Comparison of ENCODE assay signal across 28 cellular contexts in the genomic region with DNA sequence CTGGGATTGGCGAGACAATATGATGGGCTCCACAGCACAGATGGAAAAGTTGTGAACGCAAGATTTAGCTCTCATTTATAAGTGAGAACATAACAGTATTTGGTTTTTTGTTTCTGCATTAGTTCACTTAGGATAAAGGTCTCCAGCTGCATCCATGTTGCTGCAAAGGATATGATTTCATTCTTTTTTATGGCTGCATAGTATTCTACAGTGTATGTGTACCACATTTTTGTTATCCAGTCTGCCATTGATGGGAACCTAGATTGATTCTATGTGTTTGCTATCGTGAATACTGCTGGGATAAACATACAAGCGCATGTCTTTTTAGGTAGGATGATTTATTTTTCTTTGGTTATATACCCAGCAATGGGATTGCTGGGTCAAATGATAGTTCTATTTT.
"Had no signal": no experiment of that assay in that cellular context is flagged by ENCODE, and none has a peak within 500 bp of the region (broad histone marks: within the 10 kb centered on the region; RNA-seq: fewer than 3 reads in every experiment).

No MANE protein-coding gene starts in this region.

- H3K4me1 Mint-ChIP-seq: neural progenitor cell had no signal

- H3K4me2 ChIP-seq: neural progenitor cell had no signal

- DNase-seq: occipital lobe; ovary; posterior cingulate gyrus; psoas muscle; right cardiac atrium; right lobe of liver; sigmoid colon; small intestine; stimulated activated CD4-positive, alpha-beta T cell treated with anti-CD3 and anti-CD28 coated beads, Interleukin-15, amount 100 ng/mL, for 24 hours; stimulated activated CD4-positive, alpha-beta T cell treated with anti-CD3 and anti-CD28 coated beads, Interleukin-2, amount 100 ng/mL, for 24 hours; stimulated activated CD4-positive, alpha-beta T cell treated with anti-CD3 and anti-CD28 coated beads, Interleukin-2, amount 100 ng/mL, for 48 hours; stimulated activated CD4-positive, alpha-beta T cell treated with anti-CD3 and anti-CD28 coated beads, Interleukin-4, amount 100 ng/mL, for 24 hours; stimulated activated naive B cell treated with anti-CD40 and anti-IgM and Interleukin-4, amounts not matched to agents 10 μg/mL and 1 μg/mL and 100 μg/mL, for 72 hours; stimulated activated naive CD4-positive, alpha-beta T cell treated with Interleukin-2 at 50 U/mL for 16 hours; stomach; thyroid gland; trophoblast cell; upper lobe of left lung had no signal

- H3K36me3 ChIP-seq: ovary had no signal

- H3K27ac Mint-ChIP-seq: nephron; neural progenitor cell; progenitor cell of endocrine pancreas; stimulated activated effector memory CD8-positive, alpha-beta T cell treated with anti-CD3 and anti-CD28 coated beads, Interleukin-12 subunit alpha, Interleukin-12 subunit beta, amount 100 ng/mL, for 72 hours; stimulated activated naive B cell treated with anti-CD40 and anti-IgM and Interleukin-4, amounts not matched to agents 10 μg/mL and 1 μg/mL and 100 μg/mL, for 72 hours; stimulated activated naive CD8-positive, alpha-beta T cell treated with anti-CD3 and anti-CD28 coated beads, Interleukin-15, Interleukin-2, amounts not matched to agents 100 ng/mL and 50 ng/mL, for 24 hours had no signal

- H3K9me3 ChIP-seq: ovary, thyroid gland had no signal

- ATAC-seq: psoas muscle; right cardiac atrium; right lobe of liver; stimulated activated effector memory CD8-positive, alpha-beta T cell treated with anti-CD3 and anti-CD28 coated beads, Interleukin-12 subunit alpha, Interleukin-12 subunit beta, amount 100 ng/mL, for 72 hours; stimulated activated naive B cell treated with anti-CD40 and anti-IgM and Interleukin-4, amounts not matched to agents 10 μg/mL and 1 μg/mL and 100 μg/mL, for 72 hours had no signal

- H3K4me3 Mint-ChIP-seq: nephron; neural progenitor cell; stimulated activated effector memory CD8-positive, alpha-beta T cell treated with anti-CD3 and anti-CD28 coated beads, Interleukin-12 subunit alpha, Interleukin-12 subunit beta, amount 100 ng/mL, for 72 hours; stimulated activated naive B cell treated with anti-CD40 and anti-IgM and Interleukin-4, amounts not matched to agents 10 μg/mL and 1 μg/mL and 100 μg/mL, for 72 hours; stimulated activated naive CD8-positive, alpha-beta T cell treated with anti-CD3 and anti-CD28 coated beads, Interleukin-15, Interleukin-2, amounts not matched to agents 100 ng/mL and 50 ng/mL, for 24 hours had no signal

- H3K4me3 ChIP-seq: neural progenitor cell, ovary, psoas muscle, right lobe of liver, sigmoid colon, stomach, thoracic aorta, thyroid gland, tibial nerve, upper lobe of left lung, vagina had no signal

- H3K9ac ChIP-seq: neural progenitor cell, parathyroid adenoma had no signal

- H3K4me1 ChIP-seq: neural progenitor cell, parathyroid adenoma, right lobe of liver, sigmoid colon, stomach, thyroid gland, upper lobe of left lung, vagina had no signal

- H3K27me3 ChIP-seq: neural progenitor cell, ovary, right lobe of liver, sigmoid colon, stomach, thyroid gland, tibial nerve, upper lobe of left lung, vagina had no signal

- H3K27me3 Mint-ChIP-seq: progenitor cell of endocrine pancreas; stimulated activated naive B cell treated with anti-CD40 and anti-IgM and Interleukin-4, amounts not matched to agents 10 μg/mL and 1 μg/mL and 100 μg/mL, for 72 hours; stimulated activated naive CD8-positive, alpha-beta T cell treated with anti-CD3 and anti-CD28 coated beads, Interleukin-15, Interleukin-2, amounts not matched to agents 100 ng/mL and 50 ng/mL, for 24 hours had no signal

- H3K27ac ChIP-seq: neural progenitor cell, ovary, parathyroid adenoma, psoas muscle, right lobe of liver, sigmoid colon, stomach, thoracic aorta, thyroid gland, tibial nerve, upper lobe of left lung, vagina had no signal

- H3K9me3 Mint-ChIP-seq: stimulated activated effector memory CD8-positive, alpha-beta T cell treated with anti-CD3 and anti-CD28 coated beads, Interleukin-12 subunit alpha, Interleukin-12 subunit beta, amount 100 ng/mL, for 72 hours; stimulated activated naive CD8-positive, alpha-beta T cell treated with anti-CD3 and anti-CD28 coated beads, Interleukin-15, Interleukin-2, amounts not matched to agents 100 ng/mL and 50 ng/mL, for 24 hours had no signal

- FAIRE-seq: small intestine, urothelium cell line had no signal

- H2AFZ ChIP-seq: neural progenitor cell, parathyroid adenoma had no signal
